In genomic region chr6:20529086-20529448, GRCh38 we compare ENCODE assay signal across 8 cellular contexts. TPM values are rescaled to one million over a fixed set of nuclear protein-coding genes. Genes with fewer than 3 reads are reported as not detected.
A peak's percentile ranks its signal among the peaks of the same experiment; 100 is the strongest.
DNase-seq lines count a peak whose midpoint lies in the region; ATAC-seq, FAIRE-seq and TF ChIP-seq lines count a peak whose summit lies in the region.
"Not testable (repeated sequence)": the region's sequence is repeated elsewhere in the genome, so short reads cannot be mapped to it uniquely, and the experiment has no call there.

No MANE protein-coding gene starts in this region.

- H3K9me3 ChIP-seq in A549; SJCRH30 (replicated peaks); GM12878 (replicated peaks; ENCODE audit: control insufficient read depth, insufficient read depth, low read length); heart right ventricle: not testable (repeated sequence)

- not testable (repeated sequence) for H3K9me3 Mint-ChIP-seq in osteocyte (ENCODE audit: unreplicated experiment)

- H3K27ac ChIP-seq in A549 = peak overlapping the region; percentile 51 to 82
- not testable (repeated sequence) for H3K27ac ChIP-seq in SJCRH30; GM12878 (ENCODE audit: control insufficient read depth, insufficient read depth); heart right ventricle

- not testable (repeated sequence) for H2AFZ ChIP-seq in GM12878 (ENCODE audit: control insufficient read depth, low read depth, low read length)

- RAD21 ChIA-PET in GM12878 (lab: Charles Lee; ENCODE audit: unreplicated experiment) = interaction anchor here (0.7 to 2.2 kb wide), 8 partner anchors 66 to 257 kb away, joined by 3 to 33 read pairs (median 6); no protein-coding TSS in a partner anchor

- H3K27me3 ChIP-seq in SJCRH30; GM12878 (replicated peaks in 1 of 2; ENCODE audit: control insufficient read depth in 2 of 2, insufficient read depth in 2 of 2, low read length in 1 of 2); heart right ventricle: not testable (repeated sequence)

- not testable (repeated sequence) for H3K9ac ChIP-seq in GM12878 (ENCODE audit: control insufficient read depth, insufficient read depth, low read length)

- CTCF ChIA-PET in A549 (lab: Yijun Ruan, JAX) = interaction anchor here (0.6 to 1.9 kb wide), 9 partner anchors 9 to 239 kb away, joined by 3 to 24 read pairs (median 5); no protein-coding TSS in a partner anchor
- CTCF ChIA-PET in GM12878 (lab: Yijun Ruan, JAX) = interaction anchor here (0.6 to 4.8 kb wide), 15 partner anchors 13 to 803 kb away, joined by 3 to 72 read pairs (median 12); no protein-coding TSS in a partner anchor

- BruUV-seq in GM12878 (replicated peaks; lab: Mats Ljungman, UMichigan) = not testable (repeated sequence)

- 4% methylated on average over 5 of the region's 5 CpGs for WGBS in A549 (ENCODE audit: missing lambda C conversion rate)
- WGBS in GM12878 (ENCODE audit: insufficient coverage, insufficient replicate concordance, low lambda C conversion rate, missing lambda C conversion rate) = 0% methylated on average over 3 of the region's 5 CpGs
- WGBS in heart right ventricle, 2 donors = 29 to 41% methylated on average over 5 of the region's 5 CpGs

- H3K4me1 Mint-ChIP-seq in osteocyte (ENCODE audit: unreplicated experiment) = peaks cover 11% of the 10 kb centered on the region

- H3K79me2 ChIP-seq in GM12878 (ENCODE audit: control insufficient read depth, insufficient read depth, low read length) = not testable (repeated sequence)

- SMC1A ChIA-PET in GM12878 (lab: Charles Lee; ENCODE audit: uncharacterized antibody, unreplicated experiment) = interaction anchor here (1.4 to 4.2 kb wide), 11 partner anchors 62 to 436 kb away, joined by 4 to 41 read pairs (median 13); no protein-coding TSS in a partner anchor

- ATAC-seq in A549 (peak; percentile 66 to 86; a peak in 3 of 6 replicates), HG02798 (IDR thresholded peaks at IDR 0.05; ENCODE audit: poor library complexity, unreplicated experiment) (peak; percentile 70), GM12878 (peak; percentile 83), heart right ventricle (peak in 7 of 8 donors; percentile 30 to 74 (median 57))

- not testable (repeated sequence) for H3K4me1 ChIP-seq in A549; SJCRH30; GM12878 (ENCODE audit: control insufficient read depth, insufficient read depth, low read length)
- H3K4me1 ChIP-seq in heart right ventricle = peaks cover 0 to 16% (median 8%) of the 10 kb centered on the region in 9 donors

- H3K27ac Mint-ChIP-seq in osteocyte (ENCODE audit: unreplicated experiment) = not testable (repeated sequence)

- POLR2A ChIA-PET in A549 (lab: Yijun Ruan, JAX) = not testable (repeated sequence)
- POLR2A ChIA-PET in GM12878 (lab: Charles Lee) = interaction anchor here (0.7 kb wide), 1 partner anchor 154 kb away, joined by 3 read pairs; no protein-coding TSS in a partner anchor

- not testable (repeated sequence) for H3K36me3 ChIP-seq in SJCRH30; GM12878 (ENCODE audit: control insufficient read depth in 2 of 2, insufficient read depth in 2 of 2, low read length in 1 of 2); heart right ventricle

- H3K27me3 Mint-ChIP-seq in osteocyte (ENCODE audit: unreplicated experiment) = not testable (repeated sequence)

- TF ChIP-seq CTCF in A549 (IDR thresholded peaks at IDR 0.05) = peak; percentile 46
- TF ChIP-seq CTCF in GM12864 (IDR thresholded peaks at IDR 0.05; ENCODE audit: low read depth, low read length, missing control alignments) = peak; percentile 49
- TF ChIP-seq CTCF in GM12878 (IDR thresholded peaks at IDR 0.05 in 2 of 3, conservative IDR thresholded peaks at IDR 0.05 in 1 of 3; ENCODE audit: control insufficient read depth in 2 of 3, extremely low read depth in 1 of 3, insufficient read depth in 1 of 3, low read depth in 3 of 3, low read length in 3 of 3) = peak; percentile 28 to 43 (median 30); a peak in 4 of 6 replicates
- TF ChIP-seq CTCF in heart right ventricle (IDR thresholded peaks at IDR 0.05) = peak; percentile 41 to 78 (median 63)
- peak; percentile 62 for TF ChIP-seq CTCF in osteocyte (IDR thresholded peaks at IDR 0.05)

- not testable (repeated sequence) for H3K36me3 Mint-ChIP-seq in osteocyte (ENCODE audit: unreplicated experiment)

- TF ChIP-seq RAD21 in A549 (conservative IDR thresholded peaks at IDR 0.05 in 1 of 2, IDR thresholded peaks at IDR 0.05 in 1 of 2) (peak in 1 of 2 experiments; percentile 34; a peak in 3 of 5 replicates), GM12878 (IDR thresholded peaks at IDR 0.05; ENCODE audit: insufficient read depth, low read depth, low read length) (peak; percentile 50)

- H3K4me2 ChIP-seq in A549 = peak overlapping the region; percentile 88
- H3K4me2 ChIP-seq in GM12878 (ENCODE audit: control insufficient read depth, insufficient read depth) = not testable (repeated sequence)

- H3K4me3 ChIP-seq in A549 (peak overlapping the region; percentile 42), SJCRH30 (peak overlapping the region; percentile 36)
- H3K4me3 ChIP-seq in GM12864 (ENCODE audit: low read depth, low read length); GM12878; heart right ventricle: not testable (repeated sequence)

- FAIRE-seq in A549 (lab: Jason Lieb, UNC); GM12878 (lab: Jason Lieb, UNC): not testable (repeated sequence)

- DNase-seq in A549 (ENCODE audit: low read depth in 1 of 2, low spot score in 1 of 2) (peak; percentile 25 to 44), GM12864 (ENCODE audit: low read depth) (peak; percentile 15), NCI-H187 treated with DMSO at 0.1 percent for 48 hours (lab: John Stamatoyannopoulos, UW) (peak; percentile 43), SJCRH30 (peak in 1 of 2 experiments; percentile 62)
- not testable (repeated sequence) for DNase-seq in GM12878 (ENCODE audit: low read depth, low spot score); heart right ventricle; osteocyte (ENCODE audit: extremely low spot score, unreplicated experiment)

- H4K20me1 ChIP-seq in GM12878 (ENCODE audit: control insufficient read depth, insufficient read depth) = not testable (repeated sequence)

- not testable (repeated sequence) for H3K4me3 Mint-ChIP-seq in osteocyte (ENCODE audit: unreplicated experiment)

- in situ Hi-C loops in GM12878 (cut with MboI) = loop anchor here (5.0 kb wide), 3 partner anchors 132 to 437 kb away; no protein-coding TSS in a partner anchor

- TF ChIP-seq EP300 in A549 (IDR thresholded peaks at IDR 0.05); GM12878 (IDR thresholded peaks at IDR 0.05; ENCODE audit: borderline replicate concordance in 1 of 2, control insufficient read depth in 1 of 2, low read depth in 2 of 2, low read length in 2 of 2): not testable (repeated sequence)

- intact Hi-C loops in GM12878 (cut with micrococcal nuclease; ENCODE audit: unreplicated experiment) (loop anchor here (1.0 kb wide), 2 partner anchors 238 to 437 kb away; no protein-coding TSS in a partner anchor), heart right ventricle (cut with DNase I) (loop anchor here in 9 of 10 donors (1.0 to 10.0 kb wide), 8 partner anchors 127 to 437 kb away; partner anchors contain the start of gene E2F3 (in 4 of the 9))

- not testable (repeated sequence) for TF ChIP-seq POLR2A in A549 (IDR thresholded peaks at IDR 0.05; ENCODE audit: low read length); GM12878 (IDR thresholded peaks at IDR 0.05; ENCODE audit: low read depth, low read length)

TF ChIP-seq in A549, 52 proteins besides CTCF, POLR2A, EP300 and RAD21:
- peak; percentile 39; the same call in 1 of the 3 replicates for TF ChIP-seq SMC3 (IDR thresholded peaks at IDR 0.05)
TF ChIP-seq in A549: peak in this region for 1; not testable (repeated sequence) for 51.

TF ChIP-seq in GM12878, 131 proteins besides CTCF, POLR2A, EP300 and RAD21:
- TF ChIP-seq ZNF384 (IDR thresholded peaks at IDR 0.05; ENCODE audit: borderline replicate concordance, low read depth, low read length) (peak; percentile 91), SMC3 (IDR thresholded peaks at IDR 0.05; ENCODE audit: borderline replicate concordance, low read length) (peak; percentile 55)

RNA-seq across cellular contexts. Expression of gene CDKAL1, which starts 5.2 kb away (rescaled TPM):
- 7.2 and 8.3 TPM in 2 replicates for polyA plus RNA-seq in A549 (2011; rRNA removed)
- 1.5 and 1.8 TPM in 2 replicates for polyA plus RNA-seq in A549 (2012; cell fraction: cytosol; rRNA removed)
- polyA plus RNA-seq in A549 (2012; cell fraction: nucleus; rRNA removed) = 1.3 and 2.5 TPM in 2 replicates
- 4.6 to 4.8 TPM (median 4.7 TPM) in 3 replicates for polyA plus RNA-seq in A549 (2017; fragmentation: RNase III; extraction: RNeasy Plus Mini Kit Qiagen cat#74134 plus additional on column Dnase treatment)
- polyA minus RNA-seq in A549 (2011; rRNA and poly(A)+ RNA removed) = 9.0 and 10.7 TPM in 2 replicates
- 20.2 and 21.8 TPM in 2 replicates for total RNA-seq in SJCRH30 (2014; rRNA removed; shearing (Covaris generic))
- total RNA-seq in GM12878 (2013; cell fraction: nucleolus; rRNA removed) = 80.1 and 86.1 TPM in 2 replicates
- total RNA-seq in GM12878 (2014; rRNA removed) = 22.1 and 25.5 TPM in 2 replicates
- 26.7 and 26.9 TPM in 2 replicates for total RNA-seq in GM12878 (2014; rRNA removed; fragmentation: Illumina TruSeq; extraction: Trizol)
- total RNA-seq in GM12878 (2021) = 16.8 and 18.5 TPM in 2 replicates
- polyA plus RNA-seq in GM12878 (2011; ENCODE audit: low read depth) = 7.5 TPM
- 16.1 and 16.7 TPM in 2 replicates for polyA plus RNA-seq in GM12878 (2011; rRNA removed)
- 7.7 and 8.5 TPM in 2 replicates for polyA plus RNA-seq in GM12878 (2011; cell fraction: cytosol; rRNA removed)
- polyA plus RNA-seq in GM12878 (2011; cell fraction: nucleus; rRNA removed) = 7.7 and 8.9 TPM in 2 replicates
- polyA plus RNA-seq in GM12878 (2012) = 9.3 and 9.4 TPM in 2 replicates
- 15.5 and 18.2 TPM in 2 replicates for polyA plus RNA-seq in GM12878 (2014; fragmentation: Illumina TruSeq; extraction: Trizol)
- 10 to 100 TPM; 10.7 to 10.9 TPM for polyA plus RNA-seq in GM12878 (2014; fragmentation: Nextera tagmentation; extraction: Ambion mirVana)
- 10.9 and 11.4 TPM in 2 replicates for polyA plus RNA-seq in GM12878 (2014; rRNA removed)
- 10 to 100 TPM; 21.4 to 24.0 TPM for polyA plus RNA-seq in GM12878 (2016; fragmentation: Nextera tagmentation; extraction: Ambion mirVana)
- polyA minus RNA-seq in GM12878 (2011; rRNA and poly(A)+ RNA removed) = 15.7 and 19.9 TPM in 2 replicates
- polyA minus RNA-seq in GM12878 (2011; cell fraction: cytosol; rRNA and poly(A)+ RNA removed) = 8.4 and 13.2 TPM in 2 replicates
- polyA minus RNA-seq in GM12878 (2011; cell fraction: nucleus; rRNA and poly(A)+ RNA removed) = 18.5 and 28.2 TPM in 2 replicates
- 10 to 100 TPM; 10.4 to 14.0 (median 11.1) TPM for total RNA-seq in heart right ventricle
- polyA plus RNA-seq in heart right ventricle = 1 to 10 TPM; 3.2 to 4.7 TPM
- total RNA-seq in osteocyte = 14.8 and 16.2 TPM in 2 replicates
